ENCODE assay signal across 19 cellular contexts in genomic region chr7:67843615-67844014, GRCh38.
DNase-seq lines count a peak whose midpoint lies in the region; TF ChIP-seq lines count a peak whose summit lies in the region.
"Had no signal": no experiment of that assay in that cellular context is flagged by ENCODE, and none has a peak within 500 bp of the region (broad histone marks: within the 10 kb centered on the region; RNA-seq: fewer than 3 reads in every experiment).

No MANE protein-coding gene starts in this region.

- H3K4me3 Mint-ChIP-seq in endodermal cell (no peak overlapping the region), endothelial cell (ENCODE audit: unreplicated experiment) (no peak overlapping the region)
- H3K4me3 Mint-ChIP-seq: B cell; CD4-positive, alpha-beta T cell; CD8-positive, alpha-beta T cell had no signal

- TF ChIP-seq CTCF in HEK293 (tag by site-specific recombination; IDR thresholded peaks at IDR 0.05) (no peak), SK-N-SH (IDR thresholded peaks at IDR 0.05) (no peak), endodermal cell (conservative IDR thresholded peaks at IDR 0.05) (no peak), smooth muscle cell (IDR thresholded peaks at IDR 0.05; ENCODE audit: borderline replicate concordance, insufficient read depth, poor library complexity, severe bottlenecking) (no peak), endothelial cell (IDR thresholded peaks at IDR 0.05; ENCODE audit: unreplicated experiment) (no peak), left ventricle myocardium inferior (IDR thresholded peaks at IDR 0.05; ENCODE audit: borderline replicate concordance) (no peak)

- no peaks in the 10 kb centered on the region for H3K9me2 ChIP-seq in SK-N-SH

- intact Hi-C loops in left ventricle myocardium inferior (cut with micrococcal nuclease) = no loop called here

- no peaks in the 10 kb centered on the region for H3K9me3 ChIP-seq in HEK293 (ENCODE audit: control insufficient read depth, insufficient read depth, low read depth, low read length)
- H3K9me3 ChIP-seq in SK-N-SH = 0 out of 2 replicates have a peak, but pooled peaks cover 12% of the 10 kb centered on the region
- H3K9me3 ChIP-seq in endodermal cell (ENCODE audit: control insufficient read depth, low read length) = peaks cover 5% of the 10 kb centered on the region
- no peaks in the 10 kb centered on the region for H3K9me3 ChIP-seq in smooth muscle cell (replicated peaks; ENCODE audit: low read depth)
- peaks cover 5% of the 10 kb centered on the region for H3K9me3 ChIP-seq in left ventricle myocardium inferior (replicated peaks)
- H3K9me3 ChIP-seq: A549 had no signal

- H3K4me3 ChIP-seq in HEK293 (ENCODE audit: low read depth, low read length) = no peak overlapping the region
- no peak overlapping the region for H3K4me3 ChIP-seq in SK-N-SH (ENCODE audit: low read depth in 2 of 2, low read length in 1 of 2)
- peak overlapping the region; percentile 59 for H3K4me3 ChIP-seq in endodermal cell (ENCODE audit: low read length)
- H3K4me3 ChIP-seq in smooth muscle cell = no peak overlapping the region
- no peak overlapping the region for H3K4me3 ChIP-seq in left ventricle myocardium inferior
- H3K4me3 ChIP-seq: A549; BLaER1 treated with 17β-estradiol and CSF1 and Interleukin-3, amounts not matched to agents 10 nM and 100 nM had no signal

- H3K36me3 Mint-ChIP-seq in endodermal cell (ENCODE audit: low read depth) (no peaks in the 10 kb centered on the region), endothelial cell (ENCODE audit: low read depth, unreplicated experiment) (peaks cover 8% of the 10 kb centered on the region)
- H3K36me3 Mint-ChIP-seq: CD8-positive, alpha-beta T cell had no signal

- H4K20me1 ChIP-seq in SK-N-SH (ENCODE audit: insufficient read depth) (no peaks in the 10 kb centered on the region), smooth muscle cell (ENCODE audit: low read depth) (no peaks in the 10 kb centered on the region)
- H4K20me1 ChIP-seq: BLaER1 treated with 17β-estradiol and CSF1 and Interleukin-3, amounts not matched to agents 10 nM and 100 nM had no signal

- H3K27me3 ChIP-seq in SK-N-SH (ENCODE audit: insufficient read depth) (no peaks in the 10 kb centered on the region), endodermal cell (ENCODE audit: control insufficient read depth, insufficient read depth, low read length, poor library complexity, severe bottlenecking) (no peaks in the 10 kb centered on the region), smooth muscle cell (ENCODE audit: low read depth) (no peaks in the 10 kb centered on the region), left ventricle myocardium inferior (ENCODE audit: low read depth) (peaks cover 93% of the 10 kb centered on the region)
- H3K27me3 ChIP-seq: BLaER1 treated with 17β-estradiol and CSF1 and Interleukin-3, amounts not matched to agents 10 nM and 100 nM had no signal

- H3K27me3 Mint-ChIP-seq in endodermal cell (ENCODE audit: insufficient read depth) (peaks cover 6% of the 10 kb centered on the region), endothelial cell (ENCODE audit: unreplicated experiment) (no peaks in the 10 kb centered on the region)
- H3K27me3 Mint-ChIP-seq: B cell; CD4-positive, alpha-beta T cell had no signal

- WGBS in SK-N-SH (ENCODE audit: low lambda C conversion rate) = 18% methylated on average over 4 of the region's 4 CpGs
- 57 to 88% methylated on average over 3 to 4 of the region's 4 CpGs for WGBS in endodermal cell (ENCODE audit: insufficient coverage in 1 of 2, insufficient read length in 1 of 2), 2 experiments
- WGBS in smooth muscle cell (ENCODE audit: low lambda C conversion rate) = 36% methylated on average over 4 of the region's 4 CpGs

- DNase-seq in SK-N-SH (peak; percentile 33), endodermal cell (peak; percentile 51), smooth muscle cell (lab: John Stamatoyannopoulos, UW; ENCODE audit: unreplicated experiment) (no peak), NCI-H748 treated with DMSO at 0.1 percent for 48 hours (lab: John Stamatoyannopoulos, UW) (no peak), endothelial cell (ENCODE audit: low spot score) (no peak), left ventricle myocardium inferior (no peak)
- DNase-seq: AML-193; Caco-2; Calu3; CD4-positive, alpha-beta T cell; CD8-positive, alpha-beta T cell; DMS79 treated with DMSO at 0.1 percent for 48 hours; GF-D8 had no signal

- H3K4me1 ChIP-seq in HEK293 (ENCODE audit: control insufficient read depth, insufficient read depth, low read length) (no peaks in the 10 kb centered on the region), SK-N-SH (ENCODE audit: control insufficient read depth in 1 of 2, insufficient read depth in 2 of 2, low read depth in 1 of 2, low read length in 1 of 2) (peaks cover 0 to 10% of the 10 kb centered on the region in 2 experiments; a peak in 2 of 4 replicates), endodermal cell (ENCODE audit: control insufficient read depth, insufficient read depth, low read length) (peaks cover 15% of the 10 kb centered on the region), smooth muscle cell (ENCODE audit: low read depth) (peaks cover 9% of the 10 kb centered on the region), left ventricle myocardium inferior (no peaks in the 10 kb centered on the region)
- H3K4me1 ChIP-seq: A549; BLaER1 treated with 17β-estradiol and CSF1 and Interleukin-3, amounts not matched to agents 10 nM and 100 nM; Caco-2 had no signal

- H3K27ac Mint-ChIP-seq in endodermal cell = peak overlapping the region; percentile 18
- no peak overlapping the region for H3K27ac Mint-ChIP-seq in endothelial cell (ENCODE audit: unreplicated experiment)
- H3K27ac Mint-ChIP-seq: B cell; CD4-positive, alpha-beta T cell; CD8-positive, alpha-beta T cell had no signal

- 0 out of 4 replicates have a peak, but pooled peaks of 1 of the 2 experiments have one; percentile 27 for TF ChIP-seq EP300 in SK-N-SH (IDR thresholded peaks at IDR 0.05; ENCODE audit: borderline replicate concordance in 1 of 2, low read depth in 1 of 2, low read length in 1 of 2)

- POLR2A ChIA-PET in HEK293 (lab: Yijun Ruan, JAX) = no interaction called here
- POLR2A ChIA-PET in SK-N-SH (lab: Yijun Ruan, JAX) = no interaction called here

- no peaks in the 10 kb centered on the region for H3K79me2 ChIP-seq in SK-N-SH (ENCODE audit: insufficient read depth)
- no peaks in the 10 kb centered on the region for H3K79me2 ChIP-seq in smooth muscle cell (ENCODE audit: low read depth)

- H3K4me1 Mint-ChIP-seq in endodermal cell = peaks cover 17% of the 10 kb centered on the region
- no peaks in the 10 kb centered on the region for H3K4me1 Mint-ChIP-seq in endothelial cell (ENCODE audit: unreplicated experiment)
- H3K4me1 Mint-ChIP-seq: B cell had no signal

- H3K27ac ChIP-seq in HEK293 (ENCODE audit: extremely low read depth, low read depth, low read length) (no peak overlapping the region), SK-N-SH (ENCODE audit: low read depth in 2 of 2, low read length in 1 of 2) (no peak overlapping the region), endodermal cell (ENCODE audit: low read depth, low read length) (no peak overlapping the region), smooth muscle cell (ENCODE audit: low read depth) (peak overlapping the region; percentile 96), left ventricle myocardium inferior (replicated peaks) (no peak overlapping the region)
- H3K27ac ChIP-seq: 22Rv1; A549; BLaER1 treated with 17β-estradiol and CSF1 and Interleukin-3, amounts not matched to agents 10 nM and 100 nM; C4-2B had no signal

- no peak for TF ChIP-seq RAD21 in SK-N-SH (IDR thresholded peaks at IDR 0.05; ENCODE audit: low read length)

- no peak overlapping the region for H3K9ac ChIP-seq in SK-N-SH
- no peak overlapping the region for H3K9ac ChIP-seq in endodermal cell (ENCODE audit: extremely low read depth, low read length, poor library complexity, severe bottlenecking)
- H3K9ac ChIP-seq in smooth muscle cell (ENCODE audit: low read depth) = peak overlapping the region; percentile 85
- H3K9ac ChIP-seq: BLaER1 treated with 17β-estradiol and CSF1 and Interleukin-3, amounts not matched to agents 10 nM and 100 nM had no signal

- H3K36me3 ChIP-seq in HEK293 (ENCODE audit: control insufficient read depth in 2 of 2, insufficient read depth in 1 of 2, low read length in 2 of 2) = no peaks in the 10 kb centered on the region
- no peaks in the 10 kb centered on the region for H3K36me3 ChIP-seq in SK-N-SH (replicated peaks in 1 of 2; ENCODE audit: control insufficient read depth in 1 of 2, insufficient read depth in 2 of 2, low read length in 1 of 2)
- no peaks in the 10 kb centered on the region for H3K36me3 ChIP-seq in endodermal cell (ENCODE audit: control insufficient read depth, insufficient read depth, low read length)
- no peaks in the 10 kb centered on the region for H3K36me3 ChIP-seq in smooth muscle cell (ENCODE audit: low read depth)
- no peaks in the 10 kb centered on the region for H3K36me3 ChIP-seq in left ventricle myocardium inferior
- H3K36me3 ChIP-seq: BLaER1 treated with 17β-estradiol and CSF1 and Interleukin-3, amounts not matched to agents 10 nM and 100 nM had no signal

- no peak overlapping the region for H3K4me2 ChIP-seq in SK-N-SH
- H3K4me2 ChIP-seq in smooth muscle cell = peak overlapping the region; percentile 59
- H3K4me2 ChIP-seq: BLaER1 treated with 17β-estradiol and CSF1 and Interleukin-3, amounts not matched to agents 10 nM and 100 nM had no signal

- CTCF ChIA-PET in HEK293 (lab: Yijun Ruan, JAX) (no interaction called here), SK-N-SH (lab: Yijun Ruan, JAX) (interaction anchor here (1.3 to 1.8 kb wide), 2 partner anchors 48 to 55 kb away, joined by 4 to 5 read pairs; no protein-coding TSS in a partner anchor)

- H2AFZ ChIP-seq in SK-N-SH (ENCODE audit: low read depth) (no peak overlapping the region), smooth muscle cell (ENCODE audit: low read depth) (peak overlapping the region; percentile 49)

- H3F3A ChIP-seq in SK-N-SH (replicated peaks; ENCODE audit: insufficient read depth) (no peaks in the 10 kb centered on the region), smooth muscle cell (ENCODE audit: low read depth) (peaks cover 5% of the 10 kb centered on the region)

- H3K9me3 Mint-ChIP-seq in endodermal cell (peaks cover 11% of the 10 kb centered on the region), endothelial cell (ENCODE audit: unreplicated experiment) (peaks cover 35% of the 10 kb centered on the region)

TF ChIP-seq in HEK293, 187 proteins besides CTCF, POLR2A, EP300 and RAD21 (continues in another document):
- peak; percentile 84 for TF ChIP-seq TCF7L2 (IDR thresholded peaks at IDR 0.05; ENCODE audit: borderline replicate concordance, low read depth, low read length)

TF ChIP-seq in SK-N-SH, 30 proteins besides CTCF, POLR2A, EP300 and RAD21:
- no peak for TF ChIP-seq GABPA (IDR thresholded peaks at IDR 0.05; ENCODE audit: low read depth)
- 0 out of 2 replicates have a peak, but pooled peaks have one; percentile 14 for TF ChIP-seq GATA2 (CRISPR knock-in tag; IDR thresholded peaks at IDR 0.05)

Comparison
In these comparisons a context has a peak if more than half of its experiments do, and no peak if none do; other contexts are left out.
1. DNase-seq: peak in SK-N-SH (single experiment) and endodermal cell (single experiment); none in smooth muscle cell (single experiment), NCI-H748 treated with DMSO at 0.1 percent for 48 hours (single experiment), endothelial cell (single experiment) and left ventricle myocardium inferior (single experiment).